14 cellular contexts compared by ENCODE assay signal in the genomic region with DNA sequence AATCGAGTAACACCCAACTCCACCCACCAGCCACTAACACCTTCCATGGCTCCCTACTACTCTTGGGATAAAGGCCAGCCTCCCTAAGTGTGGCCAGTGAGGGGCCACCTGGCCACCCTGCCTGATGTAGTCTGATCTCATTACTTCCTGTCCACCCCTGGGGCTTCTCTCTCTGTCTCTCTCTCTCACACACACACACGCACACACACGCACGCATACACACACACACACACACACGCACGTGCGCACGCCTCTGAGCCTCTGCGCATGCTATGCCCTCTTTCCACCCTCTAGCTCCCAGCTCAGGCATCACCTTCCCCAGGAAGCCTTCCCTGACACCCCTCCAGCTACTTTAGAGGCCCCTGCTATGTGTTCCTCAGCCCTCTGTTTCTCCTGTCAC. TPM values are rescaled to one million over a fixed set of nuclear protein-coding genes. Genes with fewer than 3 reads are reported as not detected.
DNase-seq lines count a peak whose midpoint lies in the region; ATAC-seq and TF ChIP-seq lines count a peak whose summit lies in the region.
"Had no signal": no experiment of that assay in that cellular context is flagged by ENCODE, and none has a peak within 500 bp of the region (broad histone marks: within the 10 kb centered on the region; RNA-seq: fewer than 3 reads in every experiment).

No MANE protein-coding gene starts in this region.

- peaks cover 37% of the 10 kb centered on the region for H3K4me1 Mint-ChIP-seq in activated CD8-positive, alpha-beta memory T cell treated with anti-CD3 and anti-CD28 coated beads, Interleukin-2, amount 10 ng/mL, durations not matched to agents 7 days and 5 days
- H3K4me1 Mint-ChIP-seq in T-cell, result peaks cover 43 to 56% (median 45%) of the 10 kb centered on the region in 3 donors
- H3K4me1 Mint-ChIP-seq in central memory CD8-positive, alpha-beta T cell, result peaks cover 58% of the 10 kb centered on the region

- H3K27me3 Mint-ChIP-seq in activated CD8-positive, alpha-beta memory T cell treated with anti-CD3 and anti-CD28 coated beads, Interleukin-2, amount 10 ng/mL, durations not matched to agents 7 days and 5 days, result no peaks in the 10 kb centered on the region
- H3K27me3 Mint-ChIP-seq in T-cell, result no peaks in the 10 kb centered on the region
- H3K27me3 Mint-ChIP-seq in central memory CD8-positive, alpha-beta T cell, result no peaks in the 10 kb centered on the region

- intact Hi-C loops in psoas muscle (cut with DNase I), result no loop called here

- no peak for TF ChIP-seq CTCF in psoas muscle (IDR thresholded peaks at IDR 0.05)

- no peaks in the 10 kb centered on the region for H3K9me3 ChIP-seq in psoas muscle
- H3K9me3 ChIP-seq: A549, left lung, right atrium auricular region had no signal

- no peak for DNase-seq in activated CD8-positive, alpha-beta memory T cell treated with anti-CD3 and anti-CD28 coated beads, Interleukin-2, amount 10 ng/mL, durations not matched to agents 7 days and 5 days
- no peak for DNase-seq in activated CD8-positive, alpha-beta memory T cell treated with anti-CD3 and anti-CD28 coated beads, Interleukin-2, amount 50 U/mL, for 4 hours
- DNase-seq in T-cell, result no peak
- no peak for DNase-seq in central memory CD8-positive, alpha-beta T cell (ENCODE audit: low spot score in 2 of 2)
- peak; percentile 56 for DNase-seq in retina
- no peak for DNase-seq in NCI-H2029 treated with DMSO at 0.1 percent for 48 hours (lab: John Stamatoyannopoulos, UW)
- no peak for DNase-seq in SW480 (ENCODE audit: low spot score)
- no peak for DNase-seq in psoas muscle
- DNase-seq: HFFc6, left lung, NCI-H146, OCI-M1 had no signal

- peak overlapping the region; percentile 94 for H3K4me3 Mint-ChIP-seq in activated CD8-positive, alpha-beta memory T cell treated with anti-CD3 and anti-CD28 coated beads, Interleukin-2, amount 10 ng/mL, durations not matched to agents 7 days and 5 days
- peak overlapping the region; percentile 25 to 96 (median 86) for H3K4me3 Mint-ChIP-seq in T-cell
- peak overlapping the region; percentile 86 for H3K4me3 Mint-ChIP-seq in central memory CD8-positive, alpha-beta T cell
- H3K4me3 Mint-ChIP-seq: HFFc6 had no signal

- CTCF ChIA-PET in activated CD8-positive, alpha-beta memory T cell treated with anti-CD3 and anti-CD28 coated beads, Interleukin-2, amount 10 ng/mL, durations not matched to agents 7 days and 5 days (lab: Charles Lee), result interaction anchor here (1.4 to 2.1 kb wide), 2 partner anchors 10 to 85 kb away, joined by 4 to 5 read pairs; no protein-coding TSS in a partner anchor
- CTCF ChIA-PET in T-cell (lab: Charles Lee), result no interaction called here

- ATAC-seq in activated CD8-positive, alpha-beta memory T cell treated with anti-CD3 and anti-CD28 coated beads, Interleukin-2, amount 10 ng/mL, durations not matched to agents 7 days and 5 days, result no peak
- no peak for ATAC-seq in T-cell (replicated peaks in 1 of 4)
- ATAC-seq in central memory CD8-positive, alpha-beta T cell (replicated peaks; ENCODE audit: extremely low read depth, poor library complexity, severe bottlenecking), result no peak
- no peak for ATAC-seq in psoas muscle
- ATAC-seq: A549, left lung had no signal

- no peaks in the 10 kb centered on the region for H3K4me1 ChIP-seq in psoas muscle

- H3K4me3 ChIP-seq in psoas muscle, result no peak overlapping the region
- H3K4me3 ChIP-seq: A549, left lung, right atrium auricular region had no signal

- no peaks in the 10 kb centered on the region for H3K36me3 ChIP-seq in psoas muscle (ENCODE audit: insufficient read depth in 1 of 2, low read depth in 1 of 2)
- H3K36me3 ChIP-seq: right atrium auricular region had no signal

- H3K36me3 Mint-ChIP-seq in activated CD8-positive, alpha-beta memory T cell treated with anti-CD3 and anti-CD28 coated beads, Interleukin-2, amount 10 ng/mL, durations not matched to agents 7 days and 5 days, result peaks cover 36% of the 10 kb centered on the region
- peaks cover 28% of the 10 kb centered on the region for H3K36me3 Mint-ChIP-seq in T-cell
- peaks cover 50% of the 10 kb centered on the region for H3K36me3 Mint-ChIP-seq in central memory CD8-positive, alpha-beta T cell (ENCODE audit: insufficient read depth)

- no peaks in the 10 kb centered on the region for H3K9me3 Mint-ChIP-seq in activated CD8-positive, alpha-beta memory T cell treated with anti-CD3 and anti-CD28 coated beads, Interleukin-2, amount 10 ng/mL, durations not matched to agents 7 days and 5 days (ENCODE audit: low read depth)
- H3K9me3 Mint-ChIP-seq in T-cell, result no peaks in the 10 kb centered on the region
- H3K9me3 Mint-ChIP-seq in central memory CD8-positive, alpha-beta T cell, result no peaks in the 10 kb centered on the region
- H3K9me3 Mint-ChIP-seq: HFFc6 had no signal

- no peak overlapping the region for H3K27ac ChIP-seq in psoas muscle
- H3K27ac ChIP-seq: A549, left lung, right atrium auricular region had no signal

- POLR2A ChIA-PET in T-cell (lab: Charles Lee), result no interaction called here

- 83 to 84% (median 83%) methylated on average over 8 to 9 of the region's 9 CpGs for WGBS in psoas muscle, 3 donors

- H3K27ac Mint-ChIP-seq in activated CD8-positive, alpha-beta memory T cell treated with anti-CD3 and anti-CD28 coated beads, Interleukin-2, amount 10 ng/mL, durations not matched to agents 7 days and 5 days, result peak overlapping the region; percentile 88
- peak overlapping the region; percentile 93 to 98 for H3K27ac Mint-ChIP-seq in T-cell
- H3K27ac Mint-ChIP-seq in central memory CD8-positive, alpha-beta T cell (ENCODE audit: low read depth), result peak overlapping the region; percentile 97
- H3K27ac Mint-ChIP-seq: HFFc6 had no signal

- peaks cover 0 to 15% (median 8%) of the 10 kb centered on the region in 3 donors for H3K27me3 ChIP-seq in psoas muscle (ENCODE audit: insufficient read depth in 3 of 3, low read length in 2 of 3)
- H3K27me3 ChIP-seq: left lung, right atrium auricular region had no signal

RNA-seq across cellular contexts. Expression of gene MFNG, which starts 3.9 kb away (rescaled TPM):
- total RNA-seq in activated CD8-positive, alpha-beta memory T cell treated with anti-CD3 and anti-CD28 coated beads, Interleukin-2, amount 10 ng/mL, durations not matched to agents 7 days and 5 days, result 100 to 1,000 TPM; 196 to 220 TPM
- total RNA-seq in T-cell (100 to 1,000 TPM; 153 to 296 (median 268) TPM), psoas muscle (1 to 10 TPM; 4.5 to 8.0 (median 7.7) TPM)
- polyA plus RNA-seq in psoas muscle, result 1 to 10 TPM; 4.3 to 9.6 (median 8.2) TPM
- total RNA-seq: HFFc6 had no signal

RNA-seq across cellular contexts. Expression of gene CARD10, which starts 37.0 kb away (rescaled TPM):
- total RNA-seq in activated CD8-positive, alpha-beta memory T cell treated with anti-CD3 and anti-CD28 coated beads, Interleukin-2, amount 10 ng/mL, durations not matched to agents 7 days and 5 days, result under 1 TPM in 1 of 2 experiments, not detected in 1; 0.16 TPM
- under 1 TPM in 4 of 5 donors, not detected in 1; 0.44 to 0.79 (median 0.52) TPM for total RNA-seq in T-cell
- total RNA-seq in psoas muscle, result 1 to 10 TPM; 3.8 to 8.0 (median 4.5) TPM
- 1 to 10 TPM; 2.9 to 6.9 (median 4.1) TPM for polyA plus RNA-seq in psoas muscle

RNA-seq across cellular contexts. Expression of gene ELFN2, which starts 55.0 kb away (rescaled TPM):
- total RNA-seq in activated CD8-positive, alpha-beta memory T cell treated with anti-CD3 and anti-CD28 coated beads, Interleukin-2, amount 10 ng/mL, durations not matched to agents 7 days and 5 days, result under 1 TPM; 0.07 to 0.50 TPM
- under 1 TPM; 0.09 to 0.88 (median 0.70) TPM for total RNA-seq in T-cell
- not detected for total RNA-seq in psoas muscle
- polyA plus RNA-seq in psoas muscle, result under 1 TPM; 0.01 to 0.05 (median 0.01) TPM
- total RNA-seq: right atrium auricular region had no signal

Comparison
In these comparisons a context has a peak if more than half of its experiments do, and no peak if none do; other contexts are left out.
1. RNA of gene MFNG, which starts 3.9 kb away (total RNA-seq): 153 to 296 TPM in T-cell and 196 to 220 TPM in activated CD8-positive, alpha-beta memory T cell treated with anti-CD3 and anti-CD28 coated beads, Interleukin-2, amount 10 ng/mL, durations not matched to agents 7 days and 5 days; 4.5 to 8.0 TPM in psoas muscle; every median in the first group is over 10 times any median in the second.
2. Peak in every context shown above with its lines, with median percentiles within 50 percentile points of each other: H3K27ac Mint-ChIP-seq and H3K4me3 Mint-ChIP-seq.